ENCODE assay signal across 8 cellular contexts in the genomic region with DNA sequence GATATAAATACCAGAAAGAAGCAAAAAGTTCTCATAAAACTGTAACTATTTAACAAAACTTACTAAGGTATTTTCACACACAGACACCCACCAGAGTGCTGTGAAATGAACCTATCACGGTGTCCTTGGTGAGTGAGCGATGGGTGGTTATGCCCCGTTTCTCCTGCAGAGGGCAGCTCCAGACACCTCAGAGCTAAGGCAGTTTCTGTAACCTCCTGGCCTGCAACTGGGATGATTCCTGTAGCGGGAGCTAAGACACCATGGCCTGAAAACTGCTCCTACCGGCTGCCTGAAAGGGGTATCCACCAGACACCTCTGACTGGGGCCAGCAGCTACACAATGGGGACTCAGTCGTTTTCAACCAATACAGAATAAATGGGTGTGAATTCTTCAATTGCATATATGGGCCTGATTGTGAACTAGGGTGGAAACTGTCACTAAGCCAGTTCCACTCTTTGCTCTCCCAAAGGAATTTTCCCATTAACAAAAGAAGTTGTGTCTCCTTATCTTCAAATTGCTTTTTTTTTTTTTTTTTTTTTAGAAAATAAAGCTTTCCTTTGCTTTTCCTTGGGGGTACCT.
DNase-seq lines count a peak whose midpoint lies in the region; ATAC-seq and TF ChIP-seq lines count a peak whose summit lies in the region.

No MANE protein-coding gene starts in this region.

- H3K9me3 Mint-ChIP-seq in type B pancreatic cell: no peaks in the 10 kb centered on the region

- H3K4me3 Mint-ChIP-seq in type B pancreatic cell: no peak overlapping the region

- peak; percentile 85 for ATAC-seq in GM18861 (IDR thresholded peaks at IDR 0.05; ENCODE audit: unreplicated experiment)
- peak; percentile 98 for ATAC-seq in HG03045 (IDR thresholded peaks at IDR 0.05; ENCODE audit: unreplicated experiment)

- peaks cover 13% of the 10 kb centered on the region for H3K27me3 Mint-ChIP-seq in type B pancreatic cell

- H3K36me3 Mint-ChIP-seq in type B pancreatic cell: no peaks in the 10 kb centered on the region

- peak; percentile 44 for DNase-seq in COR-L47 (lab: John Stamatoyannopoulos, UW)
- DNase-seq in NCI-H510A (lab: John Stamatoyannopoulos, UW): peak; percentile 1
- peak; percentile 15 for DNase-seq in activated T-cell treated with anti-CD3 and anti-CD28 coated beads, Interleukin-2, amount 50 U/mL, for 1 hour
- DNase-seq in iris pigment epithelial cell (ENCODE audit: low read depth): peak; percentile 5
- DNase-seq in type B pancreatic cell (ENCODE audit: extremely low spot score, unreplicated experiment): no peak
- no peak for DNase-seq in effector CD4-positive, alpha-beta T cell

- no peak overlapping the region for H3K27ac Mint-ChIP-seq in type B pancreatic cell

- peak; percentile 86 for TF ChIP-seq CTCF in type B pancreatic cell (conservative IDR thresholded peaks at IDR 0.05)

- H3K4me1 Mint-ChIP-seq in type B pancreatic cell (ENCODE audit: unreplicated experiment): no peaks in the 10 kb centered on the region

Comparison
In these comparisons a context has a peak if more than half of its experiments do, and no peak if none do; other contexts are left out.
1. DNase-seq: peak in COR-L47 (single experiment), NCI-H510A (single experiment), activated T-cell treated with anti-CD3 and anti-CD28 coated beads, Interleukin-2, amount 50 U/mL, for 1 hour (single experiment) and iris pigment epithelial cell (single experiment); none in type B pancreatic cell (single experiment) and effector CD4-positive, alpha-beta T cell (single experiment).